In genomic region chr1:70372426-70372825, GRCh38 we compare ENCODE assay signal across 35 cellular contexts.
"Had no signal": no experiment of that assay in that cellular context is flagged by ENCODE, and none has a peak within 500 bp of the region (broad histone marks: within the 10 kb centered on the region; RNA-seq: fewer than 3 reads in every experiment).

No MANE protein-coding gene starts in this region.

- H3K27ac Mint-ChIP-seq: activated B cell treated with CpG ODN at 0.5 μM for 24 hours; activated CD4-positive, alpha-beta memory T cell treated with anti-CD3 and anti-CD28 coated beads for 36 hours; activated CD4-positive, alpha-beta T cell treated with anti-CD3 and anti-CD28 coated beads, Interleukin-2, amount 10 ng/mL, durations not matched to agents 24 days and 14 days; activated CD8-positive, alpha-beta T cell treated with anti-CD3 and anti-CD28 coated beads for 36 hours; activated naive CD4-positive, alpha-beta T cell treated with anti-CD3 and anti-CD28 coated beads for 36 hours; activated naive CD4-positive, alpha-beta T cell treated with anti-CD3 and anti-CD28 coated beads, Interleukin-2, amount 50 U/mL, for 72 hours; activated naive CD8-positive, alpha-beta T cell treated with anti-CD3 and anti-CD28 coated beads for 36 hours; activated T-cell treated with anti-CD3 and anti-CD28 coated beads, Interleukin-2, amount 50 U/mL, for 72 hours; activated T-helper 1 cell treated with anti-CD3 and anti-CD28 coated beads, Interleukin-12 subunit alpha, Interleukin-12 subunit beta, Interleukin-2, Interleukin-4 antibody, amounts not matched to agents 30 ng/mL and 10 ng/mL and 1 ng/mL, durations not matched to agents 14 hours and 24 hours and 36 hours; activated T-helper 17 cell treated with anti-CD3 and anti-CD28 coated beads, Interleukin-2, amount 50 U/mL, for 72 hours; T-helper 1 cell treated with Interleukin-12 subunit alpha and Interleukin-12 subunit beta and Interleukin-4 antibody, amounts not matched to agents 30 μg/mL and 1 μg/mL, for 36 hours; T-helper 2 cell treated with Interferon-gamma antibody and Interleukin-4, amounts not matched to agents 5 μg/mL and 100 μg/mL, for 36 hours had no signal

- H3K4me1 ChIP-seq: adrenal gland, body of pancreas, breast epithelium had no signal

- DNase-seq: activated B cell treated with CpG ODN at 0.5 μM for 24 hours; activated CD4-positive, alpha-beta memory T cell treated with anti-CD3 and anti-CD28 coated beads for 36 hours; activated CD4-positive, alpha-beta T cell treated with anti-CD3 and anti-CD28 coated beads for 4 hours; activated CD4-positive, alpha-beta T cell treated with anti-CD3 and anti-CD28 coated beads, Interleukin-2, amount 10 ng/mL, durations not matched to agents 24 days and 14 days; activated CD4-positive, alpha-beta T cell treated with anti-CD3 and anti-CD28 coated beads, Interleukin-2, amount 50 U/mL, for 1 hour; activated CD4-positive, alpha-beta T cell treated with anti-CD3 and anti-CD28 coated beads, Interleukin-2, amount 50 U/mL, for 4 hours; activated CD4-positive, CD25-positive, alpha-beta regulatory T cell treated with anti-CD3 and anti-CD28 coated beads, Interleukin-2, amount 50 U/mL, for 72 hours; activated CD8-positive, alpha-beta memory T cell treated with anti-CD3 and anti-CD28 coated beads, Interleukin-2, amount 50 U/mL, for 4 hours; activated CD8-positive, alpha-beta T cell treated with anti-CD3 and anti-CD28 coated beads for 36 hours; activated effector memory CD4-positive, alpha-beta T cell treated with anti-CD3 and anti-CD28 coated beads, Interleukin-2, amount 50 U/mL, for 16 hours; activated gamma-delta T cell treated with Interleukin-2 at 50 U/mL for 16 hours; activated naive CD4-positive, alpha-beta T cell; activated naive CD4-positive, alpha-beta T cell treated with anti-CD3 and anti-CD28 coated beads for 36 hours; activated naive CD4-positive, alpha-beta T cell treated with anti-CD3 and anti-CD28 coated beads, Interleukin-2, amount 50 U/mL, for 16 hours; activated naive CD8-positive, alpha-beta T cell treated with anti-CD3 and anti-CD28 coated beads for 36 hours; activated T-cell treated with anti-CD3 and anti-CD28 coated beads for 4 hours; activated T-cell treated with anti-CD3 and anti-CD28 coated beads, Interleukin-2, amount 50 U/mL, for 1 hour; activated T-cell treated with anti-CD3 and anti-CD28 coated beads, Interleukin-2, amount 50 U/mL, for 4 hours; activated T-cell treated with anti-CD3 and anti-CD28 coated beads, Interleukin-2, amount 50 U/mL, for 72 hours; adrenal gland; amniotic stem cell; aorta; body of pancreas; brain microvascular endothelial cell; central memory CD4-positive, alpha-beta T cell; T-helper 1 cell; T-helper 2 cell; T-helper 9 cell had no signal

- H3K4me1 Mint-ChIP-seq: activated B cell treated with CpG ODN at 0.5 μM for 24 hours; activated CD4-positive, alpha-beta T cell treated with anti-CD3 and anti-CD28 coated beads, Interleukin-2, amount 10 ng/mL, durations not matched to agents 24 days and 14 days; activated naive CD8-positive, alpha-beta T cell treated with anti-CD3 and anti-CD28 coated beads for 36 hours; activated T-helper 17 cell treated with anti-CD3 and anti-CD28 coated beads, Interleukin-2, amount 50 U/mL, for 72 hours had no signal

- H3K36me3 Mint-ChIP-seq: activated naive CD4-positive, alpha-beta T cell treated with anti-CD3 and anti-CD28 coated beads, Interleukin-2, amount 50 U/mL, for 72 hours; activated naive CD8-positive, alpha-beta T cell treated with anti-CD3 and anti-CD28 coated beads for 36 hours had no signal

- H3K4me3 Mint-ChIP-seq: activated B cell treated with CpG ODN at 0.5 μM for 24 hours; activated CD4-positive, alpha-beta memory T cell treated with anti-CD3 and anti-CD28 coated beads for 36 hours; activated CD4-positive, alpha-beta T cell treated with anti-CD3 and anti-CD28 coated beads, Interleukin-2, amount 10 ng/mL, durations not matched to agents 24 days and 14 days; activated CD8-positive, alpha-beta T cell treated with anti-CD3 and anti-CD28 coated beads for 36 hours; activated naive CD4-positive, alpha-beta T cell treated with anti-CD3 and anti-CD28 coated beads for 36 hours; activated naive CD8-positive, alpha-beta T cell treated with anti-CD3 and anti-CD28 coated beads for 36 hours; activated T-cell treated with anti-CD3 and anti-CD28 coated beads, Interleukin-2, amount 50 U/mL, for 4 hours; activated T-cell treated with anti-CD3 and anti-CD28 coated beads, Interleukin-2, amount 50 U/mL, for 72 hours; activated T-helper 1 cell treated with anti-CD3 and anti-CD28 coated beads, Interleukin-12 subunit alpha, Interleukin-12 subunit beta, Interleukin-2, Interleukin-4 antibody, amounts not matched to agents 30 ng/mL and 10 ng/mL and 1 ng/mL, durations not matched to agents 14 hours and 24 hours and 36 hours; activated T-helper 17 cell treated with anti-CD3 and anti-CD28 coated beads, Interleukin-2, amount 50 U/mL, for 72 hours; T-helper 1 cell treated with Interleukin-12 subunit alpha and Interleukin-12 subunit beta and Interleukin-4 antibody, amounts not matched to agents 30 μg/mL and 1 μg/mL, for 36 hours; T-helper 2 cell treated with Interferon-gamma antibody and Interleukin-4, amounts not matched to agents 5 μg/mL and 100 μg/mL, for 36 hours had no signal

- H3K27me3 ChIP-seq: adrenal gland, body of pancreas, brain microvascular endothelial cell, breast epithelium had no signal

- H3K36me3 ChIP-seq: adrenal gland, brain microvascular endothelial cell, breast epithelium had no signal

- H3K27ac ChIP-seq: adrenal gland, body of pancreas, brain microvascular endothelial cell, breast epithelium, VCaP had no signal

- H3K4me3 ChIP-seq: adrenal gland, body of pancreas, breast epithelium had no signal

- H3K27me3 Mint-ChIP-seq: activated B cell treated with CpG ODN at 0.5 μM for 24 hours; activated CD4-positive, alpha-beta memory T cell treated with anti-CD3 and anti-CD28 coated beads for 36 hours; activated CD4-positive, alpha-beta T cell treated with anti-CD3 and anti-CD28 coated beads, Interleukin-2, amount 10 ng/mL, durations not matched to agents 24 days and 14 days; activated CD8-positive, alpha-beta T cell treated with anti-CD3 and anti-CD28 coated beads for 36 hours; activated naive CD8-positive, alpha-beta T cell treated with anti-CD3 and anti-CD28 coated beads for 36 hours; activated T-helper 17 cell treated with anti-CD3 and anti-CD28 coated beads, Interleukin-2, amount 50 U/mL, for 72 hours had no signal

- H3K9me3 Mint-ChIP-seq: activated B cell treated with CpG ODN at 0.5 μM for 24 hours; activated CD4-positive, alpha-beta memory T cell treated with anti-CD3 and anti-CD28 coated beads for 36 hours; activated CD4-positive, alpha-beta T cell treated with anti-CD3 and anti-CD28 coated beads, Interleukin-2, amount 10 ng/mL, durations not matched to agents 24 days and 14 days; activated CD8-positive, alpha-beta T cell treated with anti-CD3 and anti-CD28 coated beads for 36 hours; activated naive CD4-positive, alpha-beta T cell treated with anti-CD3 and anti-CD28 coated beads for 36 hours; activated naive CD4-positive, alpha-beta T cell treated with anti-CD3 and anti-CD28 coated beads, Interleukin-2, amount 50 U/mL, for 72 hours; activated naive CD8-positive, alpha-beta T cell treated with anti-CD3 and anti-CD28 coated beads for 36 hours; activated T-cell treated with anti-CD3 and anti-CD28 coated beads, Interleukin-2, amount 50 U/mL, for 4 hours; activated T-cell treated with anti-CD3 and anti-CD28 coated beads, Interleukin-2, amount 50 U/mL, for 72 hours; activated T-helper 1 cell treated with anti-CD3 and anti-CD28 coated beads, Interleukin-12 subunit alpha, Interleukin-12 subunit beta, Interleukin-2, Interleukin-4 antibody, amounts not matched to agents 30 ng/mL and 10 ng/mL and 1 ng/mL, durations not matched to agents 14 hours and 24 hours and 36 hours; activated T-helper 17 cell treated with anti-CD3 and anti-CD28 coated beads, Interleukin-2, amount 50 U/mL, for 72 hours; T-helper 1 cell treated with Interleukin-12 subunit alpha and Interleukin-12 subunit beta and Interleukin-4 antibody, amounts not matched to agents 30 μg/mL and 1 μg/mL, for 36 hours; T-helper 2 cell treated with Interferon-gamma antibody and Interleukin-4, amounts not matched to agents 5 μg/mL and 100 μg/mL, for 36 hours had no signal

- H3K9me3 ChIP-seq: adrenal gland, body of pancreas, breast epithelium had no signal

- ATAC-seq: activated CD8-positive, alpha-beta T cell treated with anti-CD3 and anti-CD28 coated beads for 36 hours; activated naive CD4-positive, alpha-beta T cell treated with anti-CD3 and anti-CD28 coated beads, Interleukin-2, amount 50 U/mL, for 72 hours; activated T-cell treated with anti-CD3 and anti-CD28 coated beads, Interleukin-2, amount 50 U/mL, for 4 hours; activated T-cell treated with anti-CD3 and anti-CD28 coated beads, Interleukin-2, amount 50 U/mL, for 72 hours; activated T-helper 17 cell treated with anti-CD3 and anti-CD28 coated beads, Interleukin-2, amount 50 U/mL, for 72 hours; body of pancreas had no signal
